24 cellular contexts compared by ENCODE assay signal in genomic region chr3:143384076-143384475, GRCh38.
"Had no signal": no experiment of that assay in that cellular context is flagged by ENCODE, and none has a peak within 500 bp of the region (broad histone marks: within the 10 kb centered on the region; RNA-seq: fewer than 3 reads in every experiment).

No MANE protein-coding gene starts in this region.

- DNase-seq: hippocampal formation; kidney glomerular epithelial cell; left colon; left lung; lower lobe of right lung; mammary epithelial cell; mesenchymal stem cell; naive thymus-derived CD8-positive, alpha-beta T cell; ovary; right lobe of liver; stimulated activated CD4-positive, alpha-beta T cell treated with anti-CD3 and anti-CD28 coated beads, Interleukin-1b, Interleukin-23, amount 100 ng/mL, for 48 hours; stimulated activated CD4-positive, alpha-beta T cell treated with anti-CD3 and anti-CD28 coated beads, Interleukin-2, amount 100 ng/mL, for 48 hours; stimulated activated CD4-positive, alpha-beta T cell treated with anti-CD3 and anti-CD28 coated beads, Interleukin-4, amount 100 ng/mL, for 4 hours; stimulated activated CD8-positive, alpha-beta memory T cell treated with anti-CD3 and anti-CD28 coated beads, Interleukin-4, amount 100 ng/mL, for 48 hours; stimulated activated naive B cell treated with anti-CD40 and anti-IgM and Interleukin-4, amounts not matched to agents 10 μg/mL and 1 μg/mL and 100 μg/mL, for 72 hours; stimulated activated naive CD8-positive, alpha-beta T cell treated with anti-CD3 and anti-CD28 coated beads, Interleukin-15, Interleukin-2, amounts not matched to agents 100 U/mL and 50 U/mL, for 24 hours; stomach; testis; thyroid gland; transverse colon; upper lobe of left lung had no signal

- ATAC-seq: left colon; left lung; lower lobe of right lung; naive thymus-derived CD8-positive, alpha-beta T cell; stimulated activated naive B cell treated with anti-CD40 and anti-IgM and Interleukin-4, amounts not matched to agents 10 μg/mL and 1 μg/mL and 100 μg/mL, for 72 hours; stimulated activated naive CD8-positive, alpha-beta T cell treated with anti-CD3 and anti-CD28 coated beads, Interleukin-15, Interleukin-2, amounts not matched to agents 100 U/mL and 50 U/mL, for 24 hours had no signal

- H3K27ac Mint-ChIP-seq: nephron; neural progenitor cell; progenitor cell of endocrine pancreas; stimulated activated naive B cell treated with anti-CD40 and anti-IgM and Interleukin-4, amounts not matched to agents 10 μg/mL and 1 μg/mL and 100 μg/mL, for 72 hours had no signal

- H3K4me1 Mint-ChIP-seq: nephron had no signal

- H3K4me3 Mint-ChIP-seq: naive thymus-derived CD8-positive, alpha-beta T cell; nephron; neural progenitor cell; stimulated activated naive B cell treated with anti-CD40 and anti-IgM and Interleukin-4, amounts not matched to agents 10 μg/mL and 1 μg/mL and 100 μg/mL, for 72 hours had no signal

- H3K36me3 Mint-ChIP-seq: neural progenitor cell had no signal

- H3K27me3 Mint-ChIP-seq: naive thymus-derived CD8-positive, alpha-beta T cell; progenitor cell of endocrine pancreas; stimulated activated naive B cell treated with anti-CD40 and anti-IgM and Interleukin-4, amounts not matched to agents 10 μg/mL and 1 μg/mL and 100 μg/mL, for 72 hours had no signal
